8 cellular contexts compared by ENCODE assay signal in the genomic region with DNA sequence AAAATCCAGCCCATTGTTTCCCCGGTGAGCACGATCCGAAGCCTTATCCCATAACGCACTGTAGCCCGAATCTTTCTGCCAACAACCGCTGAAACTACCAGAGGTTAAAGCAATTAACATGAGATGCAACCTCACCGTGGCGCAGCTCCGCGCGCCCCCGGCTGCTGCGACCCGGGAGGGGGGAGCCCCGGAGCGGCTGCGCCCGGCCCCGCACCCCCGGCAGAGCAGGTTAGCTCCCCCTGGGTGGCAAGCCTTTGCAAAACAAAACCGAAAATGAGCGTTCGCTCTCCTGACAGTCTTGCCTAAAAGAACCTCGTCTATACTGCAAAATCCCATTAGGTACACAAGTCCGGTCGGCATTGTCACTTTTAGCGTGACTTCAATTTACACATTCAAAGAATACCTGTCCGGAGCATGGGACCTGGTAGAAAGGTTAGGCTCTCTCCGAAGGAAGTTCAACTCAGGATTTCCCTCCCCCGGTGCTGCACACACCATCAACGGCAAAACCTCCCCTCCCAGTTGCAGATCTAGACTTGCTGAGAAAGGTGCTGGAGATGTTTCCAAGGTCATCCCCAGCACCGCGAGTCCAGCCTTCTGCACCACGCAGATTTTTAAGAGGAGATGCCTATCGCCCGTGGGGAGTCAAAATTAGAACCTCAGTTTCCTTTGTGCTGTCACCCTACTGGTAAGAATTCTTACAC.
A peak's percentile ranks its signal among the peaks of the same experiment; 100 is the strongest.
DNase-seq lines count a peak whose midpoint lies in the region; ATAC-seq, FAIRE-seq and TF ChIP-seq lines count a peak whose summit lies in the region.

No MANE protein-coding gene starts in this region.

- in situ Hi-C loops in T47D (cut with HindIII; ENCODE audit: low pct_unique_long_range_greater_than_20kb, low sequenced_read_pairs) = no loop called here

- dilution Hi-C loops in keratinocyte (cut with MboI; ENCODE audit: extremely low pct_ligation_motif_present, low sequenced_read_pairs) = no loop called here

- H3K27me3 ChIP-seq in keratinocyte (ENCODE audit: control insufficient read depth, extremely low read depth, insufficient read depth, low read length) = no peaks in the 10 kb centered on the region

- no peaks in the 10 kb centered on the region for H4K20me1 ChIP-seq in keratinocyte (ENCODE audit: control insufficient read depth, extremely low read depth, insufficient read depth, low read length)

- FAIRE-seq in HTR-8/SVneo (lab: Jason Lieb, UNC) (no peak), keratinocyte (lab: Jason Lieb, UNC) (peak; percentile 48), urothelium cell line (lab: Jason Lieb, UNC) (no peak)

- peak overlapping the region; percentile 99 for H2AFZ ChIP-seq in keratinocyte (ENCODE audit: control insufficient read depth, low read length)

- peaks cover 4% of the 10 kb centered on the region for H3K4me1 ChIP-seq in keratinocyte (ENCODE audit: control insufficient read depth, extremely low read depth, insufficient read depth, low read length)

- peak overlapping the region; percentile 70 for H3K9ac ChIP-seq in keratinocyte (ENCODE audit: control insufficient read depth, extremely low read depth, insufficient read depth, low read length)

- no peaks in the 10 kb centered on the region for H3K79me2 ChIP-seq in keratinocyte (ENCODE audit: control insufficient read depth, insufficient read depth, low read length)

- peak; percentile 46 for DNase-seq in COR-L47 (lab: John Stamatoyannopoulos, UW)
- peak; percentile 32 for DNase-seq in HTR-8/SVneo (ENCODE audit: insufficient read length, low spot score)
- peak; percentile 21 to 80 for DNase-seq in T47D (ENCODE audit: low read depth in 1 of 2, low spot score in 1 of 2)
- DNase-seq in keratinocyte (ENCODE audit: low read depth, low spot score) = no peak
- DNase-seq in stimulated activated CD4-positive, alpha-beta T cell treated with anti-CD3 and anti-CD28 coated beads, Interleukin-15, amount 100 ng/mL, for 48 hours (ENCODE audit: low read depth in 2 of 2) = peak; percentile 12 to 14
- DNase-seq in urothelium cell line (ENCODE audit: low spot score) = no peak

- peak overlapping the region; percentile 86 for H3K4me2 ChIP-seq in keratinocyte (ENCODE audit: control insufficient read depth, extremely low read depth, insufficient read depth, low read depth, low read length)

- no peaks in the 10 kb centered on the region for H3K36me3 ChIP-seq in keratinocyte (ENCODE audit: control insufficient read depth in 2 of 2, extremely low read depth in 1 of 2, insufficient read depth in 2 of 2, low read length in 2 of 2)

- H3K9me3 ChIP-seq in keratinocyte (ENCODE audit: control insufficient read depth, low read depth, low read length) = no peaks in the 10 kb centered on the region

- peak overlapping the region; percentile 41 to 96 (median 87) for H3K4me3 ChIP-seq in keratinocyte (ENCODE audit: control insufficient read depth in 2 of 3, extremely low read depth in 1 of 3, insufficient read depth in 2 of 3, low read depth in 1 of 3, low read length in 3 of 3)

- ATAC-seq in GM19467 (IDR thresholded peaks at IDR 0.05; ENCODE audit: unreplicated experiment) = peak; percentile 55

- no peak for TF ChIP-seq CTCF in VCaP (conservative IDR thresholded peaks at IDR 0.05)
- TF ChIP-seq CTCF in keratinocyte (optimal IDR thresholded peaks at IDR 0.05 in 1 of 3, IDR thresholded peaks at IDR 0.05 in 1 of 3, conservative IDR thresholded peaks at IDR 0.05 in 1 of 3; ENCODE audit: extremely low read depth in 1 of 3, insufficient read depth in 2 of 3, low read length in 3 of 3) = peak; percentile 3 to 9 (median 5)

- no peaks in the 10 kb centered on the region for H3K9me1 ChIP-seq in keratinocyte (ENCODE audit: control insufficient read depth, extremely low read depth, insufficient read depth, low read length)

- H3K27ac ChIP-seq in VCaP (peak overlapping the region; percentile 75), keratinocyte (ENCODE audit: control insufficient read depth, insufficient read depth, low read length) (peak overlapping the region; percentile 50)

Comparison
In these comparisons a context has a peak if more than half of its experiments do, and no peak if none do; other contexts are left out.
1. DNase-seq: peak in COR-L47 (single experiment), HTR-8/SVneo (single experiment), T47D (2 of 2) and stimulated activated CD4-positive, alpha-beta T cell treated with anti-CD3 and anti-CD28 coated beads, Interleukin-15, amount 100 ng/mL, for 48 hours (2 of 2); none in keratinocyte (single experiment) and urothelium cell line (single experiment).